Comparison of ENCODE assay signal across 11 cellular contexts in genomic region chr11:86931965-86932332, GRCh38. TPM values are rescaled to one million over a fixed set of nuclear protein-coding genes. Genes with fewer than 3 reads are reported as not detected.
A peak's percentile ranks its signal among the peaks of the same experiment; 100 is the strongest.
DNase-seq lines count a peak whose midpoint lies in the region; ATAC-seq and TF ChIP-seq lines count a peak whose summit lies in the region.
"Had no signal": no experiment of that assay in that cellular context is flagged by ENCODE, and none has a peak within 500 bp of the region (broad histone marks: within the 10 kb centered on the region; RNA-seq: fewer than 3 reads in every experiment).

No MANE protein-coding gene starts in this region.

- in situ Hi-C loops in brain microvascular endothelial cell (cut with HindIII; ENCODE audit: low pct_ligation_motif_present, low sequenced_read_pairs), result loop anchor here (25.0 kb wide), 1 partner anchor 355 kb away; no protein-coding TSS in a partner anchor

- H3K27ac ChIP-seq in brain microvascular endothelial cell (peak overlapping the region; percentile 73), mesodermal cell (ENCODE audit: low read depth, low read length, severe bottlenecking) (peak overlapping the region; percentile 71), upper lobe of right lung (no peak overlapping the region)

- ATAC-seq in upper lobe of right lung, result no peak
- ATAC-seq: esophagus mucosa had no signal

- no peaks in the 10 kb centered on the region for H3K79me2 ChIP-seq in Loucy (ENCODE audit: insufficient read depth, low read length)

- TF ChIP-seq CTCF in Loucy (conservative IDR thresholded peaks at IDR 0.05; ENCODE audit: low read length) (no peak), brain microvascular endothelial cell (IDR thresholded peaks at IDR 0.05; ENCODE audit: low read depth, low read length, missing control alignments) (no peak), upper lobe of right lung (IDR thresholded peaks at IDR 0.05) (no peak), BE2C (IDR thresholded peaks at IDR 0.05; ENCODE audit: low read depth, low read length) (no peak)

- H3K36me3 ChIP-seq in Loucy (ENCODE audit: insufficient read depth, low read length) (no peaks in the 10 kb centered on the region), brain microvascular endothelial cell (replicated peaks) (no peaks in the 10 kb centered on the region), mesodermal cell (ENCODE audit: control insufficient read depth, insufficient read depth, low read length) (no peaks in the 10 kb centered on the region), upper lobe of right lung (no peaks in the 10 kb centered on the region), BE2C (no peaks in the 10 kb centered on the region)

- no peak overlapping the region for H3K4me2 ChIP-seq in Loucy (ENCODE audit: low read depth, low read length, poor library complexity, severe bottlenecking)

- DNase-seq in EH (ENCODE audit: low read depth) (peak; percentile 83), brain microvascular endothelial cell (peak; percentile 62), NOMO-1 treated with DMSO at 0.1 percent for 48 hours (lab: John Stamatoyannopoulos, UW; ENCODE audit: unreplicated experiment) (no peak), upper lobe of right lung (no peak), BE2C (no peak), NCI-H2227 treated with DMSO at 0.1 percent for 48 hours (lab: John Stamatoyannopoulos, UW) (no peak)
- DNase-seq: activated T-cell treated with anti-CD3 and anti-CD28 coated beads, Interleukin-2, amount 50 U/mL, for 48 hours; occipital lobe had no signal

- no peaks in the 10 kb centered on the region for H3F3A ChIP-seq in Loucy (ENCODE audit: low read depth)

- H3K9me3 ChIP-seq in Loucy (ENCODE audit: insufficient read depth, low read depth, low read length) (no peaks in the 10 kb centered on the region), mesodermal cell (ENCODE audit: control insufficient read depth, low read length) (no peaks in the 10 kb centered on the region), upper lobe of right lung (no peaks in the 10 kb centered on the region), BE2C (no peaks in the 10 kb centered on the region)

- H3K4me3 ChIP-seq in Loucy (ENCODE audit: low read length, poor library complexity, severe bottlenecking), result no peak overlapping the region
- H3K4me3 ChIP-seq in brain microvascular endothelial cell (ENCODE audit: low read depth, low read length), result no peak overlapping the region
- H3K4me3 ChIP-seq in mesodermal cell (ENCODE audit: extremely low read depth, insufficient read depth, low read length, poor library complexity, severe bottlenecking), result no peak overlapping the region
- H3K4me3 ChIP-seq in upper lobe of right lung, result no peak overlapping the region
- H3K4me3 ChIP-seq in BE2C (ENCODE audit: low read depth, low read length), result no peak overlapping the region

- peak overlapping the region; percentile 69 for H2AFZ ChIP-seq in Loucy (ENCODE audit: low read length)

- no peak overlapping the region for H3K9ac ChIP-seq in Loucy (ENCODE audit: low read depth, low read length, poor library complexity, severe bottlenecking)

- H3K27me3 ChIP-seq in Loucy (ENCODE audit: insufficient read depth, low read length, poor library complexity, severe bottlenecking), result no peaks in the 10 kb centered on the region
- no peaks in the 10 kb centered on the region for H3K27me3 ChIP-seq in brain microvascular endothelial cell (replicated peaks)
- H3K27me3 ChIP-seq in upper lobe of right lung, result no peaks in the 10 kb centered on the region
- no peaks in the 10 kb centered on the region for H3K27me3 ChIP-seq in BE2C

- 45 to 46% methylated on average over 2 to 3 of the region's 3 CpGs for WGBS in mesodermal cell (ENCODE audit: insufficient coverage in 2 of 2), 2 experiments

- intact Hi-C loops in upper lobe of right lung (cut with DNase I), result loop anchor here (10.0 kb wide), 1 partner anchor 363 kb away; no protein-coding TSS in a partner anchor

- H3K9me2 ChIP-seq in Loucy (replicated peaks; ENCODE audit: low read depth, low read length), result no peaks in the 10 kb centered on the region

- H4K20me1 ChIP-seq in Loucy (ENCODE audit: insufficient read depth, low read length, poor library complexity, severe bottlenecking), result no peaks in the 10 kb centered on the region

- peaks cover 8% of the 10 kb centered on the region for H3K4me1 ChIP-seq in Loucy (ENCODE audit: insufficient read depth, low read length, poor library complexity, severe bottlenecking)
- peaks cover 25% of the 10 kb centered on the region for H3K4me1 ChIP-seq in mesodermal cell (ENCODE audit: control insufficient read depth, insufficient read depth, low read length, poor library complexity, severe bottlenecking)
- H3K4me1 ChIP-seq in upper lobe of right lung, result peaks cover 33% of the 10 kb centered on the region
- H3K4me1 ChIP-seq in BE2C, result no peaks in the 10 kb centered on the region

RNA-seq across cellular contexts. Expression of gene FZD4, which starts 23.2 kb away (rescaled TPM):
- 18.9 TPM for polyA plus RNA-seq in mesodermal cell (2013, experiment 1 of 2)
- 15.9 TPM for polyA plus RNA-seq in mesodermal cell (2013, experiment 2 of 2)
- 57.4 TPM for total RNA-seq in upper lobe of right lung
- polyA plus RNA-seq in BE2C (2012; ENCODE audit: insufficient read depth, insufficient read length, low read depth), result 0.25 TPM

Comparison
In these comparisons a context has a peak if more than half of its experiments do, and no peak if none do; other contexts are left out.
1. DNase-seq: peak in EH (single experiment) and brain microvascular endothelial cell (single experiment); none in NOMO-1 treated with DMSO at 0.1 percent for 48 hours (single experiment), upper lobe of right lung (single experiment), BE2C (single experiment) and NCI-H2227 treated with DMSO at 0.1 percent for 48 hours (single experiment).